ENCODE assay signal across 9 cellular contexts in genomic region chr1:32350785-32351076, GRCh38. TPM values are rescaled to one million over a fixed set of nuclear protein-coding genes. Genes with fewer than 3 reads are reported as not detected.
DNase-seq lines count a peak whose midpoint lies in the region; ATAC-seq, FAIRE-seq and TF ChIP-seq lines count a peak whose summit lies in the region.
"Had no signal": no experiment of that assay in that cellular context is flagged by ENCODE, and none has a peak within 500 bp of the region (broad histone marks: within the 10 kb centered on the region; RNA-seq: fewer than 3 reads in every experiment).

No MANE protein-coding gene starts in this region.

- H3K9me3 ChIP-seq in SK-N-SH (no peaks in the 10 kb centered on the region), keratinocyte (ENCODE audit: control insufficient read depth, low read depth, low read length) (no peaks in the 10 kb centered on the region)

- H3K9me3 Mint-ChIP-seq in activated CD8-positive, alpha-beta T cell treated with anti-CD3 and anti-CD28 coated beads, Interleukin-2, amount 10 ng/mL, durations not matched to agents 7 days and 5 days (ENCODE audit: insufficient read depth) = no peaks in the 10 kb centered on the region
- no peaks in the 10 kb centered on the region for H3K9me3 Mint-ChIP-seq in stimulated activated naive CD8-positive, alpha-beta T cell treated with anti-CD3 and anti-CD28 coated beads, Interleukin-15, amount 100 ng/mL, for 72 hours

- peak overlapping the region; percentile 76 for H3K4me3 Mint-ChIP-seq in activated CD8-positive, alpha-beta T cell treated with anti-CD3 and anti-CD28 coated beads, Interleukin-2, amount 10 ng/mL, durations not matched to agents 7 days and 5 days
- peak overlapping the region; percentile 85 to 86 for H3K4me3 Mint-ChIP-seq in stimulated activated naive CD8-positive, alpha-beta T cell treated with anti-CD3 and anti-CD28 coated beads, Interleukin-15, amount 100 ng/mL, for 72 hours

- POLR2A ChIA-PET in SK-N-SH (lab: Yijun Ruan, JAX) = interaction anchor here (1.0 to 3.5 kb wide), 3 partner anchors 13 to 44 kb away, joined by 5 to 24 read pairs (median 5); partner anchors contain the start of gene MARCKSL1
- POLR2A ChIA-PET in activated CD8-positive, alpha-beta T cell treated with anti-CD3 and anti-CD28 coated beads, Interleukin-2, amount 10 ng/mL, durations not matched to agents 7 days and 5 days (lab: Charles Lee) = interaction anchor here (0.6 to 1.8 kb wide), 3 partner anchors 9 to 44 kb away, joined by 3 to 7 read pairs (median 5); partner anchors contain the start of genes BSDC1 and MARCKSL1

- peak overlapping the region; percentile 96; the same call in 1 of the 2 replicates for H3K4me2 ChIP-seq in SK-N-SH
- no peak overlapping the region for H3K4me2 ChIP-seq in keratinocyte (ENCODE audit: control insufficient read depth, extremely low read depth, insufficient read depth, low read depth, low read length)

- ATAC-seq in SK-N-SH treated with all-trans-retinoic acid at 6 μM for 48 hours (no peak), GM18873 (IDR thresholded peaks at IDR 0.05; ENCODE audit: low FRiP score, unreplicated experiment) (no peak)
- ATAC-seq in activated CD8-positive, alpha-beta T cell treated with anti-CD3 and anti-CD28 coated beads, Interleukin-2, amount 10 ng/mL, durations not matched to agents 7 days and 5 days = no peak
- ATAC-seq in stimulated activated naive CD8-positive, alpha-beta T cell treated with anti-CD3 and anti-CD28 coated beads, Interleukin-15, amount 100 ng/mL, for 72 hours = no peak

- DNase-seq in SK-N-SH (no peak), keratinocyte (ENCODE audit: low read depth, low spot score) (no peak), HK-2 (ENCODE audit: unreplicated experiment) (no peak), H7 (no peak)
- no peak for DNase-seq in activated CD8-positive, alpha-beta T cell treated with anti-CD3 and anti-CD28 coated beads, Interleukin-2, amount 10 ng/mL, durations not matched to agents 7 days and 5 days
- DNase-seq in stimulated activated naive CD8-positive, alpha-beta T cell treated with anti-CD3 and anti-CD28 coated beads, Interleukin-15, amount 100 ng/mL, for 72 hours = no peak

- WGBS in SK-N-SH (ENCODE audit: low lambda C conversion rate) = 68% methylated on average over 6 of the region's 6 CpGs

- H3K4me1 ChIP-seq in SK-N-SH (ENCODE audit: control insufficient read depth in 1 of 2, insufficient read depth in 2 of 2, low read depth in 1 of 2, low read length in 1 of 2) (peaks cover 4 to 9% of the 10 kb centered on the region in 2 experiments; a peak in 2 of 4 replicates), keratinocyte (ENCODE audit: control insufficient read depth, extremely low read depth, insufficient read depth, low read length) (peaks cover 21% of the 10 kb centered on the region)

- FAIRE-seq in keratinocyte (lab: Jason Lieb, UNC) = no peak
- FAIRE-seq: TTC549 had no signal

- H3K36me3 ChIP-seq in SK-N-SH (replicated peaks in 1 of 2; ENCODE audit: control insufficient read depth in 1 of 2, insufficient read depth in 2 of 2, low read length in 1 of 2) (no peaks in the 10 kb centered on the region), keratinocyte (ENCODE audit: control insufficient read depth in 2 of 2, extremely low read depth in 1 of 2, insufficient read depth in 2 of 2, low read length in 2 of 2) (peaks cover 0 to 4% of the 10 kb centered on the region in 2 experiments), H7 (replicated peaks; ENCODE audit: control insufficient read depth, insufficient read depth, low read length) (no peaks in the 10 kb centered on the region)

- no peak for TF ChIP-seq EP300 in SK-N-SH (IDR thresholded peaks at IDR 0.05; ENCODE audit: borderline replicate concordance in 1 of 2, low read depth in 1 of 2, low read length in 1 of 2)

- H3K36me3 Mint-ChIP-seq in activated CD8-positive, alpha-beta T cell treated with anti-CD3 and anti-CD28 coated beads, Interleukin-2, amount 10 ng/mL, durations not matched to agents 7 days and 5 days (ENCODE audit: low read depth) = no peaks in the 10 kb centered on the region

- TF ChIP-seq CTCF in SK-N-SH (IDR thresholded peaks at IDR 0.05) = no peak
- TF ChIP-seq CTCF in keratinocyte (optimal IDR thresholded peaks at IDR 0.05 in 1 of 3, IDR thresholded peaks at IDR 0.05 in 1 of 3, conservative IDR thresholded peaks at IDR 0.05 in 1 of 3; ENCODE audit: extremely low read depth in 1 of 3, insufficient read depth in 2 of 3, low read length in 3 of 3) = no peak

- no peaks in the 10 kb centered on the region for H3K9me2 ChIP-seq in SK-N-SH

- no peaks in the 10 kb centered on the region for H3K27me3 ChIP-seq in SK-N-SH (ENCODE audit: insufficient read depth)
- peaks cover 7% of the 10 kb centered on the region for H3K27me3 ChIP-seq in keratinocyte (ENCODE audit: control insufficient read depth, extremely low read depth, insufficient read depth, low read length)
- H3K27me3 ChIP-seq in H7 (ENCODE audit: control insufficient read depth, insufficient read depth, low read length) = peaks cover 9% of the 10 kb centered on the region

- dilution Hi-C loops in keratinocyte (cut with MboI; ENCODE audit: extremely low pct_ligation_motif_present, low sequenced_read_pairs) = no loop called here

- H3K4me3 ChIP-seq in SK-N-SH (ENCODE audit: low read depth in 2 of 2, low read length in 1 of 2) (peak overlapping the region in 1 of 2 experiments; percentile 84; a peak in 1 of 4 replicates), keratinocyte (ENCODE audit: control insufficient read depth in 2 of 3, extremely low read depth in 1 of 3, insufficient read depth in 2 of 3, low read depth in 1 of 3, low read length in 3 of 3) (peak overlapping the region in 2 of 3 experiments; percentile 41 to 60), H7 (ENCODE audit: insufficient read depth, low read depth, low read length) (no peak overlapping the region)

- CTCF ChIA-PET in SK-N-SH (lab: Yijun Ruan, JAX) = interaction anchor here (0.5 to 3.4 kb wide), 3 partner anchors 14 to 36 kb away, joined by 3 to 24 read pairs (median 4); partner anchors contain the start of gene MARCKSL1
- CTCF ChIA-PET in activated CD8-positive, alpha-beta T cell treated with anti-CD3 and anti-CD28 coated beads, Interleukin-2, amount 10 ng/mL, durations not matched to agents 7 days and 5 days (lab: Charles Lee) = interaction anchor here (0.9 to 3.6 kb wide), 8 partner anchors 9 to 59 kb away, joined by 3 to 21 read pairs (median 3); partner anchors contain the start of genes BSDC1, FAM229A, HDAC1 and MARCKSL1

- no peaks in the 10 kb centered on the region for H3F3A ChIP-seq in SK-N-SH (replicated peaks; ENCODE audit: insufficient read depth)

- H3K27ac Mint-ChIP-seq in activated CD8-positive, alpha-beta T cell treated with anti-CD3 and anti-CD28 coated beads, Interleukin-2, amount 10 ng/mL, durations not matched to agents 7 days and 5 days = peak overlapping the region; percentile 71
- no peak overlapping the region for H3K27ac Mint-ChIP-seq in stimulated activated naive CD8-positive, alpha-beta T cell treated with anti-CD3 and anti-CD28 coated beads, Interleukin-15, amount 100 ng/mL, for 72 hours

- peak overlapping the region in 1 of 2 experiments; percentile 79; a peak in 2 of 4 replicates for H3K27ac ChIP-seq in SK-N-SH (ENCODE audit: low read depth in 2 of 2, low read length in 1 of 2)
- H3K27ac ChIP-seq in keratinocyte (ENCODE audit: control insufficient read depth, insufficient read depth, low read length) = no peak overlapping the region

- H2AFZ ChIP-seq in SK-N-SH (ENCODE audit: low read depth) (no peak overlapping the region), keratinocyte (ENCODE audit: control insufficient read depth, low read length) (no peak overlapping the region)

- H3K4me1 Mint-ChIP-seq in activated CD8-positive, alpha-beta T cell treated with anti-CD3 and anti-CD28 coated beads, Interleukin-2, amount 10 ng/mL, durations not matched to agents 7 days and 5 days (ENCODE audit: low read depth) = peaks cover 51% of the 10 kb centered on the region
- peaks cover 61% of the 10 kb centered on the region for H3K4me1 Mint-ChIP-seq in stimulated activated naive CD8-positive, alpha-beta T cell treated with anti-CD3 and anti-CD28 coated beads, Interleukin-15, amount 100 ng/mL, for 72 hours

- H3K9me1 ChIP-seq in keratinocyte (ENCODE audit: control insufficient read depth, extremely low read depth, insufficient read depth, low read length) = no peaks in the 10 kb centered on the region

- H3K79me2 ChIP-seq in SK-N-SH (ENCODE audit: insufficient read depth) (peaks cover 8% of the 10 kb centered on the region; the same call in 1 of the 2 replicates), keratinocyte (ENCODE audit: control insufficient read depth, insufficient read depth, low read length) (no peaks in the 10 kb centered on the region)

- peaks cover 4% of the 10 kb centered on the region for H3K27me3 Mint-ChIP-seq in activated CD8-positive, alpha-beta T cell treated with anti-CD3 and anti-CD28 coated beads, Interleukin-2, amount 10 ng/mL, durations not matched to agents 7 days and 5 days (ENCODE audit: low read depth)
- H3K27me3 Mint-ChIP-seq in stimulated activated naive CD8-positive, alpha-beta T cell treated with anti-CD3 and anti-CD28 coated beads, Interleukin-15, amount 100 ng/mL, for 72 hours = peaks cover 8% of the 10 kb centered on the region

- H4K20me1 ChIP-seq in SK-N-SH (ENCODE audit: insufficient read depth) (no peaks in the 10 kb centered on the region), keratinocyte (ENCODE audit: control insufficient read depth, extremely low read depth, insufficient read depth, low read length) (no peaks in the 10 kb centered on the region)

- H3K9ac ChIP-seq in SK-N-SH = peak overlapping the region; percentile 87; the same call in 1 of the 2 replicates
- H3K9ac ChIP-seq in keratinocyte (ENCODE audit: control insufficient read depth, extremely low read depth, insufficient read depth, low read length) = no peak overlapping the region

- no peak for TF ChIP-seq RAD21 in SK-N-SH (IDR thresholded peaks at IDR 0.05; ENCODE audit: low read length)

RNA-seq across cellular contexts. Expression of gene FAM229A, which starts 11.6 kb away (rescaled TPM):
- polyA plus RNA-seq in SK-N-SH (2012; rRNA removed) (8.0 and 10.0 TPM in 2 replicates), keratinocyte (0.50 to 2.4 TPM (median 1.1 TPM) in 3 replicates)
- 0.63 and 1.8 TPM in 2 replicates for polyA plus RNA-seq in SK-N-SH (2012; cell fraction: cytosol; rRNA removed)
- polyA plus RNA-seq in SK-N-SH (2012; cell fraction: nucleus; rRNA removed) = 114 and 147 TPM in 2 replicates
- 1 to 10 TPM; 2.6 to 3.2 TPM for total RNA-seq in activated CD8-positive, alpha-beta T cell treated with anti-CD3 and anti-CD28 coated beads, Interleukin-2, amount 10 ng/mL, durations not matched to agents 7 days and 5 days
- 0.60 TPM for polyA plus RNA-seq in keratinocyte (2011; ENCODE audit: low read depth)
- 0.09 and 0.23 TPM in 2 replicates for polyA plus RNA-seq in keratinocyte (2011; cell fraction: cytosol; rRNA removed)
- 9.6 and 12.9 TPM in 2 replicates for polyA plus RNA-seq in keratinocyte (2011; cell fraction: nucleus; rRNA removed)
- polyA plus RNA-seq in keratinocyte (2012; ENCODE audit: low replicate concordance) = 0.42 and 2.5 TPM in 2 replicates
- polyA minus RNA-seq in keratinocyte = 0.69 to 1.9 TPM (median 1.3 TPM) in 3 replicates
- not detected for polyA minus RNA-seq in keratinocyte (2011; cell fraction: cytosol; rRNA and poly(A)+ RNA removed)
- polyA minus RNA-seq in keratinocyte (2011; cell fraction: nucleus; rRNA and poly(A)+ RNA removed) = 2.8 and 3.9 TPM in 2 replicates
- total RNA-seq in H7 (2014; rRNA removed; shearing (Covaris generic)) = 4.0 and 8.2 TPM in 2 replicates

RNA-seq across cellular contexts. Expression of gene TSSK3, which starts 11.6 kb away (rescaled TPM):
- polyA plus RNA-seq in SK-N-SH (2012; rRNA removed) = 0.28 and 0.86 TPM in 2 replicates
- polyA plus RNA-seq in SK-N-SH (2012; cell fraction: cytosol; rRNA removed) = 0.20 and 0.21 TPM in 2 replicates
- polyA plus RNA-seq in SK-N-SH (2012; cell fraction: nucleus; rRNA removed) = 5.2 and 5.6 TPM in 2 replicates
- total RNA-seq in activated CD8-positive, alpha-beta T cell treated with anti-CD3 and anti-CD28 coated beads, Interleukin-2, amount 10 ng/mL, durations not matched to agents 7 days and 5 days = under 1 TPM in 1 of 2 experiments, not detected in 1; 0.21 TPM
- polyA plus RNA-seq in keratinocyte = 0.05 to 0.16 TPM (median 0.14 TPM) in 3 replicates
- not detected for polyA plus RNA-seq in keratinocyte (2011; ENCODE audit: low read depth)
- polyA plus RNA-seq in keratinocyte (2011; cell fraction: cytosol; rRNA removed) = not detected in 2 replicates
- 0.31 and 0.48 TPM in 2 replicates for polyA plus RNA-seq in keratinocyte (2011; cell fraction: nucleus; rRNA removed)
- 0.63 TPM in 1 of 2 replicates, not detected in the other for polyA plus RNA-seq in keratinocyte (2012; ENCODE audit: low replicate concordance)
- 0.32 to 1.7 TPM in 2 of 3 replicates, not detected in the other for polyA minus RNA-seq in keratinocyte
- not detected for polyA minus RNA-seq in keratinocyte (2011; cell fraction: cytosol; rRNA and poly(A)+ RNA removed)
- not detected in 2 replicates for polyA minus RNA-seq in keratinocyte (2011; cell fraction: nucleus; rRNA and poly(A)+ RNA removed)
- total RNA-seq in H7 (2014; rRNA removed; shearing (Covaris generic)) = 1.2 and 3.7 TPM in 2 replicates

RNA-seq across cellular contexts. Expression of gene MARCKSL1, which starts 14.7 kb away (rescaled TPM):
- polyA plus RNA-seq in SK-N-SH (2012; rRNA removed) (254 and 275 TPM in 2 replicates), keratinocyte (8.5 to 23.8 TPM (median 11.6 TPM) in 3 replicates)
- polyA plus RNA-seq in SK-N-SH (2012; cell fraction: cytosol; rRNA removed) = 257 and 303 TPM in 2 replicates
- polyA plus RNA-seq in SK-N-SH (2012; cell fraction: nucleus; rRNA removed) = 94.4 and 121 TPM in 2 replicates
- 10 to 100 TPM; 23.1 to 26.1 TPM for total RNA-seq in activated CD8-positive, alpha-beta T cell treated with anti-CD3 and anti-CD28 coated beads, Interleukin-2, amount 10 ng/mL, durations not matched to agents 7 days and 5 days
- 1.2 TPM for polyA plus RNA-seq in keratinocyte (2011; ENCODE audit: low read depth)
- polyA plus RNA-seq in keratinocyte (2011; cell fraction: cytosol; rRNA removed) = 18.6 and 19.8 TPM in 2 replicates
- polyA plus RNA-seq in keratinocyte (2011; cell fraction: nucleus; rRNA removed) = 12.5 and 13.9 TPM in 2 replicates
- 11.2 and 16.7 TPM in 2 replicates for polyA plus RNA-seq in keratinocyte (2012; ENCODE audit: low replicate concordance)
- polyA minus RNA-seq in keratinocyte = 9.1 to 13.8 TPM (median 12.5 TPM) in 3 replicates
- 6.9 TPM for polyA minus RNA-seq in keratinocyte (2011; cell fraction: cytosol; rRNA and poly(A)+ RNA removed)
- polyA minus RNA-seq in keratinocyte (2011; cell fraction: nucleus; rRNA and poly(A)+ RNA removed) = 3.1 and 5.3 TPM in 2 replicates
- 478 and 603 TPM in 2 replicates for total RNA-seq in H7 (2014; rRNA removed; shearing (Covaris generic))

RNA-seq across cellular contexts. Expression of gene BSDC1, which starts 43.5 kb away (rescaled TPM):
- polyA plus RNA-seq in SK-N-SH (2012; rRNA removed) (51.0 and 65.7 TPM in 2 replicates), keratinocyte (37.1 to 51.8 TPM (median 38.1 TPM) in 3 replicates)
- polyA plus RNA-seq in SK-N-SH (2012; cell fraction: cytosol; rRNA removed) = 37.8 and 46.0 TPM in 2 replicates
- 138 and 143 TPM in 2 replicates for polyA plus RNA-seq in SK-N-SH (2012; cell fraction: nucleus; rRNA removed)
- total RNA-seq in activated CD8-positive, alpha-beta T cell treated with anti-CD3 and anti-CD28 coated beads, Interleukin-2, amount 10 ng/mL, durations not matched to agents 7 days and 5 days = 10 to 100 TPM; 37.3 to 38.5 TPM
- 22.5 TPM for polyA plus RNA-seq in keratinocyte (2011; ENCODE audit: low read depth)
- 37.9 and 38.0 TPM in 2 replicates for polyA plus RNA-seq in keratinocyte (2011; cell fraction: cytosol; rRNA removed)
- polyA plus RNA-seq in keratinocyte (2011; cell fraction: nucleus; rRNA removed) = 70.8 TPM in 2 replicates
- 29.6 and 42.9 TPM in 2 replicates for polyA plus RNA-seq in keratinocyte (2012; ENCODE audit: low replicate concordance)
- polyA minus RNA-seq in keratinocyte = 26.5 to 30.4 TPM (median 30.3 TPM) in 3 replicates
- 21.7 TPM for polyA minus RNA-seq in keratinocyte (2011; cell fraction: cytosol; rRNA and poly(A)+ RNA removed)
- 25.7 and 36.5 TPM in 2 replicates for polyA minus RNA-seq in keratinocyte (2011; cell fraction: nucleus; rRNA and poly(A)+ RNA removed)
- 91.5 and 97.8 TPM in 2 replicates for total RNA-seq in H7 (2014; rRNA removed; shearing (Covaris generic))

RNA-seq across cellular contexts. Expression of gene HDAC1, which starts 58.8 kb away (rescaled TPM):
- 172 and 226 TPM in 2 replicates for polyA plus RNA-seq in SK-N-SH (2012; rRNA removed)
- polyA plus RNA-seq in SK-N-SH (2012; cell fraction: cytosol; rRNA removed) = 152 and 171 TPM in 2 replicates
- 246 and 333 TPM in 2 replicates for polyA plus RNA-seq in SK-N-SH (2012; cell fraction: nucleus; rRNA removed)
- total RNA-seq in activated CD8-positive, alpha-beta T cell treated with anti-CD3 and anti-CD28 coated beads, Interleukin-2, amount 10 ng/mL, durations not matched to agents 7 days and 5 days = 100 to 1,000 TPM; 219 to 227 TPM
- polyA plus RNA-seq in keratinocyte = 159 to 198 TPM (median 170 TPM) in 3 replicates
- 61.3 TPM for polyA plus RNA-seq in keratinocyte (2011; ENCODE audit: low read depth)
- 102 and 113 TPM in 2 replicates for polyA plus RNA-seq in keratinocyte (2011; cell fraction: cytosol; rRNA removed)
- 183 and 195 TPM in 2 replicates for polyA plus RNA-seq in keratinocyte (2011; cell fraction: nucleus; rRNA removed)
- polyA plus RNA-seq in keratinocyte (2012; ENCODE audit: low replicate concordance) = 69.8 and 153 TPM in 2 replicates
- 81.1 to 251 TPM (median 187 TPM) in 3 replicates for polyA minus RNA-seq in keratinocyte
- polyA minus RNA-seq in keratinocyte (2011; cell fraction: cytosol; rRNA and poly(A)+ RNA removed) = 71.6 TPM
- polyA minus RNA-seq in keratinocyte (2011; cell fraction: nucleus; rRNA and poly(A)+ RNA removed) = 60.6 and 88.4 TPM in 2 replicates
- 133 and 151 TPM in 2 replicates for total RNA-seq in H7 (2014; rRNA removed; shearing (Covaris generic))

Comparison
In these comparisons a context has a peak if more than half of its experiments do, and no peak if none do; other contexts are left out.
1. RNA of gene MARCKSL1, which starts 14.7 kb away (total RNA-seq): 478 to 603 TPM in H7; 23.1 to 26.1 TPM in activated CD8-positive, alpha-beta T cell treated with anti-CD3 and anti-CD28 coated beads, Interleukin-2, amount 10 ng/mL, durations not matched to agents 7 days and 5 days; every median in the first group is over 10 times any median in the second.